In genomic region chr2:197846789-197847188, GRCh38 we compare ENCODE assay signal across 24 cellular contexts. TPM values are rescaled to one million over a fixed set of nuclear protein-coding genes. Genes with fewer than 3 reads are reported as not detected.
DNase-seq lines count a peak whose midpoint lies in the region; ATAC-seq and TF ChIP-seq lines count a peak whose summit lies in the region.
"Had no signal": no experiment of that assay in that cellular context is flagged by ENCODE, and none has a peak within 500 bp of the region (broad histone marks: within the 10 kb centered on the region; RNA-seq: fewer than 3 reads in every experiment).

No MANE protein-coding gene starts in this region.

- H3K27ac ChIP-seq in thoracic aorta (no peak overlapping the region), ascending aorta (no peak overlapping the region)

- POLR2A ChIA-PET in T-cell (lab: Charles Lee), result interaction anchor here (0.6 to 1.2 kb wide), 3 partner anchors 23 to 87 kb away, joined by 3 to 4 read pairs (median 3); no protein-coding TSS in a partner anchor

- ATAC-seq in activated T-cell treated with anti-CD3 and anti-CD28 coated beads, Interleukin-2, amount 50 U/mL, for 72 hours (replicated peaks in 1 of 2), result no peak
- ATAC-seq in T-cell (replicated peaks in 1 of 4), result no peak
- no peak for ATAC-seq in thoracic aorta (ENCODE audit: insufficient number of reproducible peaks, low FRiP score, low read depth)
- ATAC-seq in GM21526 (IDR thresholded peaks at IDR 0.05; ENCODE audit: low FRiP score, unreplicated experiment), result no peak
- no peak for ATAC-seq in HG03565 (IDR thresholded peaks at IDR 0.05; ENCODE audit: unreplicated experiment)
- ATAC-seq: activated CD8-positive, alpha-beta memory T cell treated with anti-CD3 and anti-CD28 coated beads, Interleukin-2, amount 10 ng/mL, durations not matched to agents 7 days and 5 days; Panc1 had no signal

- no peak for DNase-seq in activated T-cell treated with anti-CD3 and anti-CD28 coated beads, Interleukin-2, amount 50 U/mL, for 72 hours
- no peak for DNase-seq in activated T-cell treated with anti-CD3 and anti-CD28 coated beads, Interleukin-2, amount 50 U/mL, for 1 hour
- DNase-seq in T-cell (no peak), fibroblast of pulmonary artery (ENCODE audit: low read depth) (peak; percentile 32), thoracic aorta (ENCODE audit: low spot score) (no peak), ascending aorta (ENCODE audit: low spot score in 2 of 2) (no peak)
- DNase-seq: activated CD4-positive, alpha-beta T cell treated with anti-CD3 and anti-CD28 coated beads for 4 hours; activated CD8-positive, alpha-beta memory T cell treated with anti-CD3 and anti-CD28 coated beads, Interleukin-2, amount 10 ng/mL, durations not matched to agents 7 days and 5 days; C1 segment of cervical spinal cord; central memory CD4-positive, alpha-beta T cell; erythroblast; kidney; NCI-H2081 treated with DMSO at 0.1 percent for 48 hours; NCI-H510A treated with DMSO at 0.1 percent for 48 hours; NK-92 treated with Interleukin-12 subunit alpha and Interleukin-12 subunit beta, amount 100 ng/mL, for 24 hours; occipital lobe; stimulated activated CD4-positive, alpha-beta T cell treated with anti-CD3 and anti-CD28 coated beads, Interleukin-4, amount 100 ng/mL, for 1 hour had no signal

- H3K4me3 ChIP-seq in fibroblast of pulmonary artery (replicated peaks; ENCODE audit: low read depth, low read length) (no peak overlapping the region), thoracic aorta (peak overlapping the region; percentile 17), ascending aorta (no peak overlapping the region)
- H3K4me3 ChIP-seq: tibial nerve had no signal

- H3K27ac Mint-ChIP-seq in activated T-cell treated with anti-CD3 and anti-CD28 coated beads, Interleukin-2, amount 50 U/mL, for 72 hours, result peak overlapping the region; percentile 24
- H3K27ac Mint-ChIP-seq in T-cell, result peak overlapping the region; percentile 12 to 69
- H3K27ac Mint-ChIP-seq: activated CD8-positive, alpha-beta memory T cell treated with anti-CD3 and anti-CD28 coated beads, Interleukin-2, amount 10 ng/mL, durations not matched to agents 7 days and 5 days; stimulated activated naive CD8-positive, alpha-beta T cell treated with anti-CD3 and anti-CD28 coated beads, Interleukin-15, Interleukin-2, amounts not matched to agents 100 ng/mL and 50 ng/mL, for 24 hours had no signal

- H3K36me3 Mint-ChIP-seq in activated T-cell treated with anti-CD3 and anti-CD28 coated beads, Interleukin-2, amount 50 U/mL, for 72 hours (ENCODE audit: insufficient read depth in 2 of 2), result no peaks in the 10 kb centered on the region
- H3K36me3 Mint-ChIP-seq in T-cell, result no peaks in the 10 kb centered on the region

- peaks cover 82% of the 10 kb centered on the region for H3K4me1 Mint-ChIP-seq in activated T-cell treated with anti-CD3 and anti-CD28 coated beads, Interleukin-2, amount 50 U/mL, for 72 hours (ENCODE audit: low read depth)
- peaks cover 85 to 89% (median 86%) of the 10 kb centered on the region in 3 donors for H3K4me1 Mint-ChIP-seq in T-cell
- H3K4me1 Mint-ChIP-seq: activated CD8-positive, alpha-beta memory T cell treated with anti-CD3 and anti-CD28 coated beads, Interleukin-2, amount 10 ng/mL, durations not matched to agents 7 days and 5 days had no signal

- peak overlapping the region; percentile 26 to 31 for H3K4me3 Mint-ChIP-seq in activated T-cell treated with anti-CD3 and anti-CD28 coated beads, Interleukin-2, amount 50 U/mL, for 72 hours
- peak overlapping the region in 1 of 3 donors; percentile 30 for H3K4me3 Mint-ChIP-seq in T-cell
- H3K4me3 Mint-ChIP-seq: activated CD8-positive, alpha-beta memory T cell treated with anti-CD3 and anti-CD28 coated beads, Interleukin-2, amount 10 ng/mL, durations not matched to agents 7 days and 5 days had no signal

- peaks cover 7 to 30% of the 10 kb centered on the region in 2 donors for H3K4me1 ChIP-seq in thoracic aorta (ENCODE audit: control insufficient read depth in 1 of 2, low read depth in 2 of 2)
- H3K4me1 ChIP-seq in ascending aorta, result peaks cover 3 to 4% of the 10 kb centered on the region in 2 donors

- H3K36me3 ChIP-seq in thoracic aorta (no peaks in the 10 kb centered on the region), ascending aorta (no peaks in the 10 kb centered on the region)
- H3K36me3 ChIP-seq: tibial nerve had no signal

- intact Hi-C loops in ascending aorta (cut with DNase I), result no loop called here

- TF ChIP-seq CTCF in fibroblast of pulmonary artery (IDR thresholded peaks at IDR 0.05; ENCODE audit: low read length, missing control alignments), result no peak
- TF ChIP-seq CTCF in thoracic aorta (IDR thresholded peaks at IDR 0.05), result no peak
- no peak for TF ChIP-seq CTCF in ascending aorta (IDR thresholded peaks at IDR 0.05)

- CTCF ChIA-PET in T-cell (lab: Charles Lee), result interaction anchor here (0.5 to 2.5 kb wide), 5 partner anchors 9 to 1548 kb away, joined by 3 to 15 read pairs (median 3); no protein-coding TSS in a partner anchor

- H3K27me3 ChIP-seq in thoracic aorta (replicated peaks; ENCODE audit: insufficient read depth), result no peaks in the 10 kb centered on the region
- no peaks in the 10 kb centered on the region for H3K27me3 ChIP-seq in ascending aorta
- H3K27me3 ChIP-seq: tibial nerve had no signal

- peaks cover 8% of the 10 kb centered on the region for H3K27me3 Mint-ChIP-seq in activated T-cell treated with anti-CD3 and anti-CD28 coated beads, Interleukin-2, amount 50 U/mL, for 72 hours (ENCODE audit: low read depth)
- no peaks in the 10 kb centered on the region for H3K27me3 Mint-ChIP-seq in T-cell

- H3K9me3 ChIP-seq in thoracic aorta (no peaks in the 10 kb centered on the region), ascending aorta (no peaks in the 10 kb centered on the region)
- H3K9me3 ChIP-seq: tibial nerve had no signal

- no peaks in the 10 kb centered on the region for H3K9me3 Mint-ChIP-seq in activated T-cell treated with anti-CD3 and anti-CD28 coated beads, Interleukin-2, amount 50 U/mL, for 72 hours
- H3K9me3 Mint-ChIP-seq in T-cell, result no peaks in the 10 kb centered on the region
- H3K9me3 Mint-ChIP-seq: stimulated activated naive CD8-positive, alpha-beta T cell treated with anti-CD3 and anti-CD28 coated beads, Interleukin-15, Interleukin-2, amounts not matched to agents 100 ng/mL and 50 ng/mL, for 24 hours had no signal

RNA-seq across cellular contexts. Expression of gene PLCL1, which starts 42.4 kb away (rescaled TPM):
- 1 to 10 TPM; 2.8 to 3.6 TPM for total RNA-seq in activated T-cell treated with anti-CD3 and anti-CD28 coated beads, Interleukin-2, amount 50 U/mL, for 72 hours
- 10 to 100 TPM; 15.3 to 24.7 (median 20.3) TPM for total RNA-seq in T-cell
- 10 to 100 TPM; 25.6 to 26.2 TPM for total RNA-seq in thoracic aorta
- 14.3 TPM for total RNA-seq in ascending aorta
- total RNA-seq: A172, G401 had no signal
